11 cellular contexts compared by ENCODE assay signal in genomic region chr12:59040651-59041050, GRCh38.
A peak's percentile ranks its signal among the peaks of the same experiment; 100 is the strongest.
DNase-seq lines count a peak whose midpoint lies in the region; ATAC-seq and TF ChIP-seq lines count a peak whose summit lies in the region.
"Had no signal": no experiment of that assay in that cellular context is flagged by ENCODE, and none has a peak within 500 bp of the region (broad histone marks: within the 10 kb centered on the region; RNA-seq: fewer than 3 reads in every experiment).

No MANE protein-coding gene starts in this region.

- DNase-seq in AG09309 (ENCODE audit: low read depth) (peak; percentile 60), NCI-H146 treated with DMSO at 0.1 percent for 48 hours (lab: John Stamatoyannopoulos, UW; ENCODE audit: unreplicated experiment) (peak; percentile 7), endothelial cell (ENCODE audit: low spot score) (peak; percentile 27), neural crest cell (ENCODE audit: low read depth, low spot score) (no peak), NCI-H82 (lab: John Stamatoyannopoulos, UW) (no peak), anterior cingulate cortex (lab: John Stamatoyannopoulos, UW) (no peak)
- no peak for DNase-seq in activated CD8-positive, alpha-beta T cell treated with anti-CD3 and anti-CD28 coated beads for 36 hours
- DNase-seq: activated naive CD8-positive, alpha-beta T cell treated with anti-CD3 and anti-CD28 coated beads, Interleukin-2, amount 50 U/mL, for 24 hours; kidney; stimulated activated CD4-positive, alpha-beta T cell treated with anti-CD3 and anti-CD28 coated beads, Interleukin-4, amount 100 ng/mL, for 24 hours had no signal

- peak overlapping the region; percentile 98 for H3K27ac Mint-ChIP-seq in endothelial cell (ENCODE audit: unreplicated experiment)
- H3K27ac Mint-ChIP-seq in neural crest cell (ENCODE audit: unreplicated experiment): peak overlapping the region; percentile 99
- H3K27ac Mint-ChIP-seq in activated CD8-positive, alpha-beta T cell treated with anti-CD3 and anti-CD28 coated beads for 36 hours: no peak overlapping the region
- H3K27ac Mint-ChIP-seq: activated naive CD8-positive, alpha-beta T cell treated with anti-CD3 and anti-CD28 coated beads, Interleukin-2, amount 50 U/mL, for 24 hours had no signal

- no peaks in the 10 kb centered on the region for H3K9me3 Mint-ChIP-seq in endothelial cell (ENCODE audit: unreplicated experiment)
- no peaks in the 10 kb centered on the region for H3K9me3 Mint-ChIP-seq in neural crest cell
- H3K9me3 Mint-ChIP-seq in activated CD8-positive, alpha-beta T cell treated with anti-CD3 and anti-CD28 coated beads for 36 hours: no peaks in the 10 kb centered on the region

- H3K4me3 Mint-ChIP-seq in endothelial cell (ENCODE audit: unreplicated experiment) (no peak overlapping the region), neural crest cell (peak overlapping the region; percentile 75)
- H3K4me3 Mint-ChIP-seq in activated CD8-positive, alpha-beta T cell treated with anti-CD3 and anti-CD28 coated beads for 36 hours: no peak overlapping the region
- H3K4me3 Mint-ChIP-seq: activated naive CD8-positive, alpha-beta T cell treated with anti-CD3 and anti-CD28 coated beads, Interleukin-2, amount 50 U/mL, for 24 hours had no signal

- POLR2A ChIA-PET in activated CD8-positive, alpha-beta T cell treated with anti-CD3 and anti-CD28 coated beads for 36 hours (lab: Charles Lee): no interaction called here

- no peak overlapping the region for H3K4me3 ChIP-seq in AG09309 (ENCODE audit: control insufficient read depth, low read depth, low read length)

- CTCF ChIA-PET in activated CD8-positive, alpha-beta T cell treated with anti-CD3 and anti-CD28 coated beads for 36 hours (lab: Charles Lee): no interaction called here

- intact Hi-C loops in activated CD8-positive, alpha-beta T cell treated with anti-CD3 and anti-CD28 coated beads for 36 hours (cut with micrococcal nuclease): no loop called here

- TF ChIP-seq CTCF in AG09309 (IDR thresholded peaks at IDR 0.05; ENCODE audit: control insufficient read depth, insufficient read depth, low read depth, low read length, missing control alignments): no peak
- TF ChIP-seq CTCF in endothelial cell (IDR thresholded peaks at IDR 0.05; ENCODE audit: unreplicated experiment): no peak
- no peak for TF ChIP-seq CTCF in neural crest cell (conservative IDR thresholded peaks at IDR 0.05)
- no peak for TF ChIP-seq CTCF in activated CD8-positive, alpha-beta T cell treated with anti-CD3 and anti-CD28 coated beads for 36 hours (IDR thresholded peaks at IDR 0.05)

- peaks cover 50% of the 10 kb centered on the region for H3K4me1 Mint-ChIP-seq in endothelial cell (ENCODE audit: unreplicated experiment)
- peaks cover 77% of the 10 kb centered on the region for H3K4me1 Mint-ChIP-seq in neural crest cell
- no peaks in the 10 kb centered on the region for H3K4me1 Mint-ChIP-seq in activated CD8-positive, alpha-beta T cell treated with anti-CD3 and anti-CD28 coated beads for 36 hours (ENCODE audit: low read depth)
- H3K4me1 Mint-ChIP-seq: activated naive CD8-positive, alpha-beta T cell treated with anti-CD3 and anti-CD28 coated beads, Interleukin-2, amount 50 U/mL, for 24 hours had no signal

- ATAC-seq in activated CD8-positive, alpha-beta T cell treated with anti-CD3 and anti-CD28 coated beads for 36 hours: no peak
- no peak for ATAC-seq in GM21576 (IDR thresholded peaks at IDR 0.05; ENCODE audit: unreplicated experiment)
- ATAC-seq: activated naive CD8-positive, alpha-beta T cell treated with anti-CD3 and anti-CD28 coated beads, Interleukin-2, amount 50 U/mL, for 24 hours had no signal

- H3K36me3 Mint-ChIP-seq in endothelial cell (ENCODE audit: low read depth, unreplicated experiment): no peaks in the 10 kb centered on the region
- no peaks in the 10 kb centered on the region for H3K36me3 Mint-ChIP-seq in neural crest cell (ENCODE audit: low read depth)
- H3K36me3 Mint-ChIP-seq in activated CD8-positive, alpha-beta T cell treated with anti-CD3 and anti-CD28 coated beads for 36 hours (ENCODE audit: low read depth): no peaks in the 10 kb centered on the region

- H3K27me3 Mint-ChIP-seq in endothelial cell (ENCODE audit: unreplicated experiment) (no peaks in the 10 kb centered on the region), neural crest cell (ENCODE audit: low read depth) (no peaks in the 10 kb centered on the region)
- no peaks in the 10 kb centered on the region for H3K27me3 Mint-ChIP-seq in activated CD8-positive, alpha-beta T cell treated with anti-CD3 and anti-CD28 coated beads for 36 hours
- H3K27me3 Mint-ChIP-seq: activated naive CD8-positive, alpha-beta T cell treated with anti-CD3 and anti-CD28 coated beads, Interleukin-2, amount 50 U/mL, for 24 hours had no signal

Comparison
In these comparisons a context has a peak if more than half of its experiments do, and no peak if none do; other contexts are left out.
1. DNase-seq: peak in AG09309 (single experiment), NCI-H146 treated with DMSO at 0.1 percent for 48 hours (single experiment) and endothelial cell (single experiment); none in neural crest cell (single experiment), activated CD8-positive, alpha-beta T cell treated with anti-CD3 and anti-CD28 coated beads for 36 hours (single experiment), NCI-H82 (single experiment) and anterior cingulate cortex (0 of 58).